22 cellular contexts compared by ENCODE assay signal in the genomic region with DNA sequence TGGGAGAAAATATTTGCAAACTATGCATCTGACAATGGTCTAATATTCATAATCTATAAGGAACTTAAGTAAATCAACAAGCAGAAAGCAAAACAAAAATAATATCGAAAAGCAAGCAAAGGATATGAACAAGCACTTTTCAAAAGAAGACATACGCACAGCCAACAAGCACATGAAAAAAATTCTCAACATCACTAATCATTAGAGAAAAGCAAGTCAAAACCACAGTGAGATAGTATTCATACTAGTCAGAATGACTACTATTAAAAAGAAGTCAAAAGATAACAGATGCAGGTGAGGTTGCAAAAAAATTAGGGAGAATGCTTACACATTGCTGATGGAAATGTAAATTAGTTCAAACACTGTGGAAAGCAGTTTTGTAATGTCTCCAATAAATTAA.
"Had no signal": no experiment of that assay in that cellular context is flagged by ENCODE, and none has a peak within 500 bp of the region (broad histone marks: within the 10 kb centered on the region; RNA-seq: fewer than 3 reads in every experiment).

No MANE protein-coding gene starts in this region.

- H3K9me3 Mint-ChIP-seq: activated T-helper 17 cell treated with anti-CD3 and anti-CD28 coated beads, Interleukin-2, amount 50 U/mL, for 72 hours had no signal

- H3K4me3 ChIP-seq: K562, PC-9 had no signal

- ATAC-seq: activated T-helper 17 cell treated with anti-CD3 and anti-CD28 coated beads, Interleukin-2, amount 50 U/mL, for 72 hours; K562; T-helper 17 cell had no signal

- H3K36me3 Mint-ChIP-seq: activated CD4-positive, alpha-beta memory T cell treated with anti-CD3 and anti-CD28 coated beads for 36 hours; activated naive CD8-positive, alpha-beta T cell had no signal

- H3K4me1 Mint-ChIP-seq: activated CD4-positive, alpha-beta T cell treated with anti-CD3 and anti-CD28 coated beads, Interleukin-2, amount 10 ng/mL, durations not matched to agents 7 days and 5 days; activated T-helper 17 cell treated with anti-CD3 and anti-CD28 coated beads, Interleukin-2, amount 50 U/mL, for 72 hours; T-helper 17 cell had no signal

- H3K27ac Mint-ChIP-seq: activated CD4-positive, alpha-beta memory T cell treated with anti-CD3 and anti-CD28 coated beads for 36 hours; activated CD4-positive, alpha-beta T cell treated with anti-CD3 and anti-CD28 coated beads, Interleukin-2, amount 10 ng/mL, durations not matched to agents 7 days and 5 days; activated naive CD4-positive, alpha-beta T cell treated with anti-CD3 and anti-CD28 coated beads for 36 hours; activated naive CD8-positive, alpha-beta T cell; activated T-helper 17 cell treated with anti-CD3 and anti-CD28 coated beads, Interleukin-2, amount 50 U/mL, for 72 hours; T-helper 17 cell had no signal

- DNase-seq: activated CD4-positive, alpha-beta memory T cell treated with anti-CD3 and anti-CD28 coated beads for 36 hours; activated CD4-positive, alpha-beta T cell treated with anti-CD3 and anti-CD28 coated beads, Interleukin-2, amount 10 ng/mL, durations not matched to agents 7 days and 5 days; activated CD4-positive, CD25-positive, alpha-beta regulatory T cell; activated CD8-positive, alpha-beta memory T cell treated with anti-CD3 and anti-CD28 coated beads for 24 hours; activated gamma-delta T cell; activated naive CD4-positive, alpha-beta T cell treated with anti-CD3 and anti-CD28 coated beads for 36 hours; activated T-cell treated with anti-CD3 and anti-CD28 coated beads, Interleukin-2, amount 50 U/mL, for 48 hours; Karpas-422; NCI-H1092; NCI-H1417; NCI-H2029; NCI-H2107; NCI-H2171 treated with DMSO at 0.1 percent for 48 hours; NCI-H510A treated with DMSO at 0.1 percent for 48 hours; PC-9; SIG-M5; T-helper 17 cell; T1000 had no signal

- H3K27me3 Mint-ChIP-seq: activated CD4-positive, alpha-beta memory T cell treated with anti-CD3 and anti-CD28 coated beads for 36 hours; activated CD4-positive, alpha-beta T cell treated with anti-CD3 and anti-CD28 coated beads, Interleukin-2, amount 10 ng/mL, durations not matched to agents 7 days and 5 days; activated naive CD8-positive, alpha-beta T cell; activated T-helper 17 cell treated with anti-CD3 and anti-CD28 coated beads, Interleukin-2, amount 50 U/mL, for 72 hours; T-helper 17 cell had no signal

- H3K4me3 Mint-ChIP-seq: activated CD4-positive, alpha-beta memory T cell treated with anti-CD3 and anti-CD28 coated beads for 36 hours; activated CD4-positive, alpha-beta T cell treated with anti-CD3 and anti-CD28 coated beads, Interleukin-2, amount 10 ng/mL, durations not matched to agents 7 days and 5 days; activated naive CD4-positive, alpha-beta T cell treated with anti-CD3 and anti-CD28 coated beads for 36 hours; activated naive CD8-positive, alpha-beta T cell; activated T-helper 17 cell treated with anti-CD3 and anti-CD28 coated beads, Interleukin-2, amount 50 U/mL, for 72 hours; T-helper 17 cell had no signal

- H3K27ac ChIP-seq: PC-9, VCaP had no signal
